14 cellular contexts compared by ENCODE assay signal in the genomic region with DNA sequence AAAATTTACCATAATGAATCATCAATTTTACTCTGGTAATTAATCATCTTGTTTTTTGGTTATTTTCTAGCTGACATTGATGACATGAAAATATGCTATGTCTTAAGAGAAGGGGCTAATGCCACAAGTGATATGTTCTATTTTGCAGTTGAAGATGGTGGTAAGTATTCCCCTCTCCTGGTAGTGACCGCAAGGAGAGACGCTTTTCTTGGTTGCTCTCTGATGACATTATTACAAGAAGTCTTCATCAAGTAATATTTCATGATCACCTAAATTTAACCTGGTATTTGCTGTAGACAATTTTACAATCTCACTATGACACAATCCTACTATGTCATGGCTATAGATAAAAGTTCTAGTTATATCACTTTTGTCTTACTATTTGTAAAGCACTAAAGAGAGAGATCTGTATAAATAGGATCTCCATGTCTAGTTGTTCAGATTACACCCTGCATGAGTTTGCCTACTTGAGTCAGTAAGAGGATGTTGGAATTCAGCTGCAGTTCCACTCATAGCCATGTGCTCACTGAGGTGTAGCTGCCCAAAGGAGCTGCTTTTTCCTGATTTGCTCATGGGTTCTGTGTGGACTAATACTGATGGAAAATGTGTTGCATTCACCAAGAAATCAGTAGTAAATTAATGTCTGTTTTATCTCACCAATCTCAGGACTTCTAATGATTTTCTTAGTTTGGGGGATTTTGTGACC. TPM values are rescaled to one million over a fixed set of nuclear protein-coding genes. Genes with fewer than 3 reads are reported as not detected.
DNase-seq lines count a peak whose midpoint lies in the region; ATAC-seq and TF ChIP-seq lines count a peak whose summit lies in the region.
"Had no signal": no experiment of that assay in that cellular context is flagged by ENCODE, and none has a peak within 500 bp of the region (broad histone marks: within the 10 kb centered on the region; RNA-seq: fewer than 3 reads in every experiment).

No MANE protein-coding gene starts in this region.

- H3K4me1 Mint-ChIP-seq in Calu3 (ENCODE audit: low read depth, unreplicated experiment) (peaks cover 28% of the 10 kb centered on the region), endodermal cell (peaks cover 4% of the 10 kb centered on the region)

- H3K36me3 ChIP-seq in endodermal cell (ENCODE audit: control insufficient read depth, insufficient read depth, low read length) (no peaks in the 10 kb centered on the region), mesenchymal stem cell (ENCODE audit: control insufficient read depth in 1 of 2, insufficient read depth in 2 of 2, low read depth in 1 of 2, low read length in 2 of 2) (no peaks in the 10 kb centered on the region)
- H3K36me3 ChIP-seq: BE2C had no signal

- TF ChIP-seq CTCF in Calu3 (IDR thresholded peaks at IDR 0.05; ENCODE audit: unreplicated experiment) (no peak), endodermal cell (conservative IDR thresholded peaks at IDR 0.05) (peak; percentile 58)

- no peak overlapping the region for H2BK15ac ChIP-seq in mesenchymal stem cell (ENCODE audit: low read depth, poor library complexity, severe bottlenecking)

- H3K36me3 Mint-ChIP-seq in Calu3 (ENCODE audit: insufficient read depth, unreplicated experiment) (peaks cover 8% of the 10 kb centered on the region), endodermal cell (ENCODE audit: low read depth) (no peaks in the 10 kb centered on the region)

- H3K9me3 Mint-ChIP-seq in Calu3 (ENCODE audit: low read depth, unreplicated experiment) (no peaks in the 10 kb centered on the region), endodermal cell (no peaks in the 10 kb centered on the region)
- H3K9me3 Mint-ChIP-seq: activated T-helper 2 cell treated with anti-CD3 and anti-CD28 coated beads, Interferon-gamma antibody, Interleukin-2, Interleukin-4, amounts not matched to agents 10 μg/mL and 5 μg/mL and 100 μg/mL, durations not matched to agents 14 hours and 24 hours and 36 hours had no signal

- H3K4me1 ChIP-seq in endodermal cell (ENCODE audit: control insufficient read depth, insufficient read depth, low read length) (peaks cover 2% of the 10 kb centered on the region), mesenchymal stem cell (ENCODE audit: control insufficient read depth, insufficient read depth, low read depth, low read length) (no peaks in the 10 kb centered on the region)
- H3K4me1 ChIP-seq: BE2C, body of pancreas had no signal

- H2BK120ac ChIP-seq in mesenchymal stem cell (ENCODE audit: low read depth, low read length): no peak overlapping the region

- no peak overlapping the region for H2AFZ ChIP-seq in mesenchymal stem cell (ENCODE audit: low read depth, low read length)

- H3K27ac ChIP-seq in endodermal cell (ENCODE audit: low read depth, low read length) (no peak overlapping the region), mesenchymal stem cell (ENCODE audit: low read length, poor library complexity, severe bottlenecking) (no peak overlapping the region)
- H3K27ac ChIP-seq: body of pancreas had no signal

- H3K4me2 ChIP-seq in mesenchymal stem cell (ENCODE audit: low read length, poor library complexity, severe bottlenecking): no peak overlapping the region

- H3K4me3 ChIP-seq in endodermal cell (ENCODE audit: low read length): no peak overlapping the region
- H3K4me3 ChIP-seq in mesenchymal stem cell (ENCODE audit: insufficient read depth in 1 of 2, low read depth in 1 of 2, low read length in 2 of 2): no peak overlapping the region
- H3K4me3 ChIP-seq: body of pancreas had no signal

- DNase-seq in Calu3 (peak; percentile 12), HT1080 (ENCODE audit: low read depth) (peak; percentile 15), endodermal cell (no peak), myocyte (ENCODE audit: low read depth) (peak; percentile 21), mesenchymal stem cell (no peak), epidermal melanocyte (ENCODE audit: insufficient read length, low spot score) (no peak)
- DNase-seq: activated CD8-positive, alpha-beta T cell treated with anti-CD3 and anti-CD28 coated beads, Interleukin-2, amount 10 ng/mL, durations not matched to agents 7 days and 5 days; BE2C; body of pancreas; NCI-H226 had no signal

- intact Hi-C loops in Calu3 (cut with micrococcal nuclease; ENCODE audit: unreplicated experiment): no loop called here

- no peak overlapping the region for H3K18ac ChIP-seq in mesenchymal stem cell (ENCODE audit: low read depth in 1 of 2, low read length in 2 of 2)

- no peak overlapping the region for H3K9ac ChIP-seq in endodermal cell (ENCODE audit: extremely low read depth, low read length, poor library complexity, severe bottlenecking)
- no peak overlapping the region for H3K9ac ChIP-seq in mesenchymal stem cell (ENCODE audit: low read length)

- H3K9me3 ChIP-seq in endodermal cell (ENCODE audit: control insufficient read depth, low read length) (no peaks in the 10 kb centered on the region), mesenchymal stem cell (ENCODE audit: control insufficient read depth, low read length) (no peaks in the 10 kb centered on the region)
- H3K9me3 ChIP-seq: BE2C, body of pancreas had no signal

- no peak overlapping the region for H3K23ac ChIP-seq in mesenchymal stem cell (ENCODE audit: low read length in 2 of 2)

- H3K4ac ChIP-seq in mesenchymal stem cell (ENCODE audit: low read depth in 1 of 2, low read length in 2 of 2): no peak overlapping the region

- BruUV-seq in Calu3 (replicated peaks; lab: Mats Ljungman, UMichigan): no TSS peak

- H3K27me3 Mint-ChIP-seq in Calu3 (ENCODE audit: unreplicated experiment) (no peaks in the 10 kb centered on the region), endodermal cell (ENCODE audit: insufficient read depth) (no peaks in the 10 kb centered on the region)

- H3K4me3 Mint-ChIP-seq in Calu3 (ENCODE audit: low read depth, unreplicated experiment): no peak overlapping the region
- H3K4me3 Mint-ChIP-seq in endodermal cell: no peak overlapping the region
- H3K4me3 Mint-ChIP-seq: activated CD8-positive, alpha-beta T cell treated with anti-CD3 and anti-CD28 coated beads, Interleukin-2, amount 10 ng/mL, durations not matched to agents 7 days and 5 days had no signal

- no peaks in the 10 kb centered on the region for H3K27me3 ChIP-seq in endodermal cell (ENCODE audit: control insufficient read depth, insufficient read depth, low read length, poor library complexity, severe bottlenecking)
- H3K27me3 ChIP-seq in mesenchymal stem cell (ENCODE audit: control insufficient read depth in 1 of 2, insufficient read depth in 1 of 2, low read length in 2 of 2): no peaks in the 10 kb centered on the region
- H3K27me3 ChIP-seq: BE2C, body of pancreas had no signal

- no peak overlapping the region for H4K8ac ChIP-seq in mesenchymal stem cell (ENCODE audit: low read length)

- H3K14ac ChIP-seq in mesenchymal stem cell (ENCODE audit: low read length in 2 of 2): no peak overlapping the region

- no peak overlapping the region for H4K91ac ChIP-seq in mesenchymal stem cell (ENCODE audit: low read length)

- no peak overlapping the region for H2AK5ac ChIP-seq in mesenchymal stem cell (ENCODE audit: low read length, severe bottlenecking)

- H2BK12ac ChIP-seq in mesenchymal stem cell (ENCODE audit: low read length in 2 of 2): no peak overlapping the region

- no peak for ATAC-seq in HG03135 (IDR thresholded peaks at IDR 0.05; ENCODE audit: unreplicated experiment)
- ATAC-seq in GM19395 (IDR thresholded peaks at IDR 0.05; ENCODE audit: unreplicated experiment): no peak
- ATAC-seq: activated CD8-positive, alpha-beta T cell treated with anti-CD3 and anti-CD28 coated beads, Interleukin-2, amount 10 ng/mL, durations not matched to agents 7 days and 5 days; body of pancreas had no signal

- CTCF ChIA-PET in Calu3 (lab: Charles Lee): interaction anchor here (0.9 to 2.2 kb wide), 2 partner anchors 10 to 12 kb away, joined by 3 to 18 read pairs; a partner anchor contains a TSS

- 95% methylated on average over 2 of the region's 2 CpGs; no CpG with 5 or more reads in 1 of the 2 experiments for WGBS in endodermal cell (ENCODE audit: insufficient coverage in 1 of 2, insufficient read length in 1 of 2), 2 experiments
- no CpG with 5 or more reads among the region's 2 CpGs for WGBS in mesenchymal stem cell

- H3K27ac Mint-ChIP-seq in Calu3 (ENCODE audit: unreplicated experiment) (no peak overlapping the region), endodermal cell (no peak overlapping the region)
- H3K27ac Mint-ChIP-seq: activated CD8-positive, alpha-beta T cell treated with anti-CD3 and anti-CD28 coated beads, Interleukin-2, amount 10 ng/mL, durations not matched to agents 7 days and 5 days; activated T-helper 2 cell treated with anti-CD3 and anti-CD28 coated beads, Interferon-gamma antibody, Interleukin-2, Interleukin-4, amounts not matched to agents 10 μg/mL and 5 μg/mL and 100 μg/mL, durations not matched to agents 14 hours and 24 hours and 36 hours had no signal

- H3K79me1 ChIP-seq in mesenchymal stem cell (replicated peaks; ENCODE audit: low read length, poor library complexity, severe bottlenecking): no peaks in the 10 kb centered on the region

- no peak overlapping the region for H2BK5ac ChIP-seq in mesenchymal stem cell (ENCODE audit: low read depth, low read length, poor library complexity, severe bottlenecking)

RNA-seq across cellular contexts. Expression of a gene that starts 10.9 kb away (rescaled TPM):
- 23.1 and 25.4 TPM in 2 replicates for total RNA-seq in Calu3 (2022)
- total RNA-seq in HT1080 (2014; rRNA removed; shearing (Covaris generic)): 0.07 and 0.08 TPM in 2 replicates
- polyA plus RNA-seq in HT1080 (2015; cell fraction: cytosol; rRNA removed): 0.05 and 0.06 TPM in 2 replicates
- polyA plus RNA-seq in HT1080 (2015; cell fraction: nucleus; rRNA removed): 0.59 and 0.62 TPM in 2 replicates
- total RNA-seq in endodermal cell: 10 to 100 TPM; 20.4 to 28.4 TPM
- 10.4 TPM for polyA plus RNA-seq in endodermal cell (2013, experiment 1 of 2)
- 11.5 TPM for polyA plus RNA-seq in endodermal cell (2013, experiment 2 of 2)
- 0.24 and 0.57 TPM in 2 replicates for total RNA-seq in myocyte
- 0.01 TPM for polyA plus RNA-seq in myocyte (2012)
- polyA plus RNA-seq in mesenchymal stem cell (2013, experiment 1 of 2): under 0.01 TPM
- not detected for polyA plus RNA-seq in mesenchymal stem cell (2013, experiment 2 of 2)
- total RNA-seq: activated CD8-positive, alpha-beta T cell treated with anti-CD3 and anti-CD28 coated beads, Interleukin-2, amount 10 ng/mL, durations not matched to agents 7 days and 5 days; fibroblast of villous mesenchyme had no signal

Comparison
In these comparisons a context has a peak if more than half of its experiments do, and no peak if none do; other contexts are left out.
1. DNase-seq: peak in Calu3 (single experiment), HT1080 (single experiment) and myocyte (single experiment); none in endodermal cell (single experiment), mesenchymal stem cell (single experiment) and epidermal melanocyte (single experiment).
2. RNA of a gene that starts 10.9 kb away (total RNA-seq): 20.4 to 28.4 TPM in endodermal cell and 23.1 to 25.4 TPM in Calu3; 0.24 to 0.57 TPM in myocyte and 0.07 to 0.08 TPM in HT1080; every median in the first group is over 10 times any median in the second.